In the genomic region with DNA sequence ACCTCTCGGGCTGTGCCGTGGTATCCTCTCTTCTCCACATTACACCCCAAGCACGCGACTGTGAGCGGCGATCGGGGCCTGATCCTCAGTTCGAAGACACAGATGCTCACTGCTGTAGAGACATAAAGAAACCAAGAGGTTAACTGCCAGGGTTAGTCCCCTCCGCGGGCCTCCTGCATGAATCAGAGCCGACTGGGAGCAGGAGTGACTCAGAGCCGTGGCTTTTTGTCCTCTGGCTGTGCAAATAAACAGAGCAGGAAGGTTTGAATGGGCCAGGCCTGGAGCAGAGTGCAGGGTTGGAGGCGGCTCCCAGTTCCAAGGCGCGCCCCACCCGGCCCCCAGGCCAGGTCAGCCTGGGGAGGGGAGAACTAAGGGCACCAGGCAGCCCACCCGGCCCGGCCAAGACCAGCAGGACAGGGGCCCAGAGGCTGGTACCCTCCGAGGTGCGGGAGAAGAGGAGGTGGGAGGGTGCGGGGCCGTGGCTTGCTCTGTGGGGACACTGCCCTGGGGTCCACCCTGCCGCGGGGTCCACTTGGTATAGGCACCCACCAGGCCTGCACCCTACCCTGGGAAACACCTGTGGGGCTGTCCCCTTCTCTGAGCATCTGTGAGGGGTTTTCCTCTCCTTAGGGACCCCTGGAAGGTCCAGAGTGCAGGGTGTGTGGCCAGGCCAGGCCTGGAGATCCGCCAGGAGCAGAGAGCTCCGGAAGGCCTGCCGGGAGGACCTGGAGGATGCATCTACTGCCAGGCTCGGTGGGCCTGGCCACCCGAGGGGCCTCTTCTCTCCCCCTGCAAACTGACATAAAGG, we compare ENCODE assay signal across 8 cellular contexts. TPM values are rescaled to one million over a fixed set of nuclear protein-coding genes. Genes with fewer than 3 reads are reported as not detected.
DNase-seq lines count a peak whose midpoint lies in the region; ATAC-seq and TF ChIP-seq lines count a peak whose summit lies in the region.

No MANE protein-coding gene starts in this region.

- peaks cover 59% of the 10 kb centered on the region for H3K4me1 Mint-ChIP-seq in MCF 10A (ENCODE audit: insufficient read depth, unreplicated experiment)

- DNase-seq in GM03348 (ENCODE audit: low spot score) (peak; percentile 93), NCI-H446 treated with DMSO at 0.1 percent for 48 hours (lab: John Stamatoyannopoulos, UW) (peak; percentile 49), MCF 10A (ENCODE audit: unreplicated experiment) (peak; percentile 98), left lobe of liver (ENCODE audit: low spot score) (no peak)
- DNase-seq in stimulated activated CD4-positive, alpha-beta T cell treated with anti-CD3 and anti-CD28 coated beads, Interleukin-4, amount 100 ng/mL, for 24 hours: peak; percentile 42
- DNase-seq in effector CD8-positive, alpha-beta T cell (lab: John Stamatoyannopoulos, UW): no peak

- no peak for TF ChIP-seq CTCF in MCF 10A (IDR thresholded peaks at IDR 0.05; ENCODE audit: unreplicated experiment)

- H3K9me3 Mint-ChIP-seq in MCF 10A (ENCODE audit: unreplicated experiment): no peaks in the 10 kb centered on the region

- H3K36me3 Mint-ChIP-seq in MCF 10A (ENCODE audit: insufficient read depth, unreplicated experiment): peaks cover 21% of the 10 kb centered on the region

- peak; percentile 79 for ATAC-seq in left lobe of liver
- no peak for ATAC-seq in GM19324 (IDR thresholded peaks at IDR 0.05; ENCODE audit: low FRiP score, unreplicated experiment)
- no peak for ATAC-seq in GM19023 (IDR thresholded peaks at IDR 0.05; ENCODE audit: unreplicated experiment)

- H3K27ac Mint-ChIP-seq in MCF 10A (ENCODE audit: low read depth, unreplicated experiment): peak overlapping the region; percentile 95

- BruUV-seq in MCF 10A (replicated peaks; lab: Mats Ljungman, UMichigan): no TSS peak

- CTCF ChIA-PET in MCF 10A (lab: Yijun Ruan, JAX): interaction anchor here (1.2 kb wide), 1 partner anchor 80 kb away, joined by 3 read pairs; no protein-coding TSS in a partner anchor

- POLR2A ChIA-PET in MCF 10A (lab: Yijun Ruan, JAX): interaction anchor here (0.7 to 4.9 kb wide), 2 partner anchors 15 to 576 kb away, joined by 3 to 54 read pairs; a partner anchor contains a TSS

- H3K27me3 Mint-ChIP-seq in MCF 10A (ENCODE audit: insufficient read depth, unreplicated experiment): no peaks in the 10 kb centered on the region

- intact Hi-C loops in MCF 10A (cut with micrococcal nuclease): loop anchor here (5.0 kb wide), 1 partner anchor 83 kb away; no protein-coding TSS in a partner anchor

- H3K4me3 Mint-ChIP-seq in MCF 10A (ENCODE audit: unreplicated experiment): peak overlapping the region; percentile 61

RNA-seq across cellular contexts. Expression of a gene that starts 16.5 kb away (rescaled TPM):
- total RNA-seq in MCF 10A (2022): 30.2 and 31.6 TPM in 2 replicates
- total RNA-seq in left lobe of liver: not detected

Comparison
In these comparisons a context has a peak if more than half of its experiments do, and no peak if none do; other contexts are left out.
1. DNase-seq: peak in GM03348 (single experiment), NCI-H446 treated with DMSO at 0.1 percent for 48 hours (single experiment), MCF 10A (single experiment) and stimulated activated CD4-positive, alpha-beta T cell treated with anti-CD3 and anti-CD28 coated beads, Interleukin-4, amount 100 ng/mL, for 24 hours (single experiment); none in left lobe of liver (single experiment) and effector CD8-positive, alpha-beta T cell (single experiment).
2. RNA of a gene that starts 16.5 kb away (total RNA-seq): 30.2 to 31.6 TPM in MCF 10A; not detected in left lobe of liver (single experiment); every median in the first group is over 10 times any median in the second.